In the genomic region with DNA sequence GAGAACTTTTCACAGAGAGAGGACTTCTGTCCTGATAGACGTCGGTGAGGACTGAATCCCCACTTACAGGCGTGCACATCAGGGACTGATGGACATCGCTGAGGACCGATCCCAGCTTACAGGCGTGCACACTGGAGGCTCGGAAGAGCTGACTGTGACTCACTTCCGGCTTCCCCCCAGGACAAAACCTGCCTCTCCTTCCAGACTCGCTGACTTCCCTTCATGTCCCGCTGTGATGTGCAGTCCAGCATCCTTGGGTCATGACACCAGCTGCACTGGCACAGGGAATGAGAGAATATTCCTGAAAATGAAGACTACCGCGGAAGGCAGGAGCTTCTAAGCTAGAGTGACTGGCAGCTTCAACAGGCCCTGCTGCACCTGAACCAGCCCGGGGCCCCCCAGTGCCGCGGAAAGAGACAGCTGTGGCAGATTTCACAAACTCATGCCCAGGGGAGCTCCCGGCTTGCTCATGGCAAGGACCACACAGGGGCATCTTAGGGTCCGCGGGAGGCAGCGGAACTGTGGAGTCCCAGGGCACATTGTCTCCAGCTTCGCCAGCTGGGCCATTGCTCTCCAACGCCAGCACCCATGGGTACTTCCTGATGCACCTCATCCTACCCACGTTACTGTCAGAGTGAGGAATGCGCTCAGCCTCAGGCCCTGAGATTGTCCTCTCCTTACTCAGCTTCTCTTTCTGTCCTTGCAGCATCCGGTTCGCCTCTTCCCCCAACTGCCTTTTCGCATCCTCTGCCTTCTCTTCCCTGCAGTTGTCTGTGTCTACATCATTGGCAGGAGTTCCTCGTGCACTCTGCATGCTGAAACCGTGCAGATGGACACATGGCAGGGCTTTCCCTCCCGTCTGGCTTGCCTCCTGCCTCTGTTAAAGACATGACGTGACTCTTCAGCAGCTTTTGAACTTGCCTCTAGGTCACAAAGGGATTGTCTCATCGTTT, we compare ENCODE assay signal across 1 cellular context.
TF ChIP-seq lines count a peak whose summit lies in the region.

No MANE protein-coding gene starts in this region.

TF ChIP-seq in H1, 55 proteins besides CTCF, POLR2A, EP300 and RAD21:
- no peak for TF ChIP-seq GTF2F1 (IDR thresholded peaks at IDR 0.05; ENCODE audit: borderline replicate concordance, low read depth, low read length)
- TF ChIP-seq MAX (IDR thresholded peaks at IDR 0.05), result no peak; the same call in 1 of the 2 replicates
